10 cellular contexts compared by ENCODE assay signal in the genomic region with DNA sequence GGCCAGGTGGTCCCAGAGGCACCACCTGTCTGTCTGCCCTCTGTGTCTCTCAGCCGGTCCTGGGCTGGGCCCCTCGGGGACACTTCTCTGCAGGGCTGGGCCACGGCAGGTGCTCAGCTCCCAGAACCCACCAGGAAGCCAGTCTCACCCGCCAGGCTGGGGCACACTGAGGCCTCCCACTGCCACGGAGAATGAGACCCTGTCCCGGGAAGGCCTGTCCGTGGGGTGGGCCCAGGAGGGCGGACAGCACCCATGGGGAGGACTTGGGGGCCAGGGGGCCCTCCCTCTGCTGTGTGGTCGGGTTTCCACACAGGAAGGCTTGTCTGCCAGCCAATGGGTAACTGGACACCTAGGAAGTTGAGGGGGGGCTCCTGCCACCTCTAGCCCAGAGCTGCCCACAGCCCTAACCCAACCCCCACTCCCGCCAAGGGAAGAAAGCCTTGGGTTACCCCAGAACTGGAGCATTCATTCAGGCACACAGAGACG. TPM values are rescaled to one million over a fixed set of nuclear protein-coding genes. Genes with fewer than 3 reads are reported as not detected.
DNase-seq lines count a peak whose midpoint lies in the region; ATAC-seq and TF ChIP-seq lines count a peak whose summit lies in the region.
"Had no signal": no experiment of that assay in that cellular context is flagged by ENCODE, and none has a peak within 500 bp of the region (broad histone marks: within the 10 kb centered on the region; RNA-seq: fewer than 3 reads in every experiment).

No MANE protein-coding gene starts in this region.

- H3K9me3 Mint-ChIP-seq in activated B cell treated with CpG ODN at 0.5 μM for 24 hours = no peaks in the 10 kb centered on the region

- peaks cover 18% of the 10 kb centered on the region for H4K20me1 ChIP-seq in DND-41 (ENCODE audit: insufficient read depth, low read length)
- H4K20me1 ChIP-seq in IMR-90 (ENCODE audit: insufficient read depth, low read length) = peaks cover 11% of the 10 kb centered on the region

- no peaks in the 10 kb centered on the region for H3K9me1 ChIP-seq in IMR-90 (ENCODE audit: insufficient read depth, low read length)

- intact Hi-C loops in IMR-90 (cut with micrococcal nuclease) = no loop called here
- intact Hi-C loops in activated B cell treated with CpG ODN at 0.5 μM for 24 hours (cut with micrococcal nuclease) = loop anchor here (1.0 kb wide), 6 partner anchors 37 to 208 kb away; partner anchors contain the start of genes ANAPC2, NPDC1, SSNA1 and TPRN

- H3K79me1 ChIP-seq in IMR-90 (ENCODE audit: low read depth in 1 of 2, low read length in 2 of 2) = peaks cover 8 to 30% of the 10 kb centered on the region in 2 experiments; a peak in 3 of 4 replicates

- H2BK120ac ChIP-seq in IMR-90 (ENCODE audit: low read depth, low read length) = no peak overlapping the region

- H3K4me2 ChIP-seq in DND-41 (ENCODE audit: insufficient read depth, low read length) = peak overlapping the region; percentile 52
- H3K4me2 ChIP-seq in IMR-90 (ENCODE audit: low read depth, low read length) = no peak overlapping the region
- H3K4me2 ChIP-seq in parathyroid adenoma (ENCODE audit: low read length) = peak overlapping the region; percentile 60

- peak overlapping the region; percentile 73; the same call in 1 of the 2 replicates for H2AK5ac ChIP-seq in IMR-90 (ENCODE audit: low read depth, low read length)

- no peak overlapping the region for H2BK5ac ChIP-seq in IMR-90 (ENCODE audit: low read depth, low read length, poor library complexity, severe bottlenecking)

- H3K36me3 ChIP-seq in DND-41 (ENCODE audit: insufficient read depth, low read length) (peaks cover 5% of the 10 kb centered on the region), IMR-90 (ENCODE audit: control insufficient read depth, insufficient read depth, low read length) (peaks cover 1% of the 10 kb centered on the region), parathyroid adenoma (ENCODE audit: control insufficient read depth, insufficient read depth, low read length) (no peaks in the 10 kb centered on the region)

- no peak overlapping the region for H2BK20ac ChIP-seq in IMR-90 (ENCODE audit: low read depth, low read length)

- H3K36me3 Mint-ChIP-seq in activated B cell treated with CpG ODN at 0.5 μM for 24 hours (ENCODE audit: low read depth) = peaks cover 3% of the 10 kb centered on the region

- BruUV-seq in IMR-90 (replicated peaks; lab: Mats Ljungman, UMichigan) = no TSS peak

- in situ Hi-C loops in IMR-90 (cut with MboI; ENCODE audit: low sequenced_read_pairs) = no loop called here

- no peak overlapping the region for H3K14ac ChIP-seq in IMR-90 (replicated peaks; ENCODE audit: low read depth, low read length)

- TF ChIP-seq POLR2A in IMR-90 (IDR thresholded peaks at IDR 0.05; ENCODE audit: low read depth, low read length) = no peak

- H3K9ac ChIP-seq in DND-41 (ENCODE audit: low read depth, low read length) (peak overlapping the region; percentile 38), IMR-90 (ENCODE audit: low read depth, low read length) (no peak overlapping the region), parathyroid adenoma (peak overlapping the region; percentile 6)

- H4K8ac ChIP-seq in IMR-90 (ENCODE audit: low read depth in 2 of 2, low read length in 2 of 2) = no peak overlapping the region

- POLR2A ChIA-PET in IMR-90 (lab: Charles Lee; ENCODE audit: unreplicated experiment) = interaction anchor here (0.6 kb wide), 1 partner anchor 24 kb away, joined by 3 read pairs; no protein-coding TSS in a partner anchor
- POLR2A ChIA-PET in activated B cell treated with CpG ODN at 0.5 μM for 24 hours (lab: Charles Lee) = interaction anchor here (0.6 to 1.8 kb wide), 16 partner anchors 11 to 208 kb away, joined by 3 to 9 read pairs (median 6); partner anchors contain the start of genes ANAPC2, DPP7, MAN1B1 and SSNA1

- no peak for TF ChIP-seq CTCF in DND-41 (IDR thresholded peaks at IDR 0.05; ENCODE audit: borderline replicate concordance, extremely low read depth, low read length, poor library complexity, severe bottlenecking)
- TF ChIP-seq CTCF in IMR-90 (conservative IDR thresholded peaks at IDR 0.05; ENCODE audit: low read depth, low read length) = no peak
- no peak for TF ChIP-seq CTCF in activated B cell treated with CpG ODN at 0.5 μM for 24 hours (IDR thresholded peaks at IDR 0.05)
- no peak for TF ChIP-seq CTCF in parathyroid adenoma (IDR thresholded peaks at IDR 0.05)

- no peak overlapping the region for H3K27ac Mint-ChIP-seq in activated B cell treated with CpG ODN at 0.5 μM for 24 hours

- H4K91ac ChIP-seq in IMR-90 (ENCODE audit: insufficient read depth, low read depth, low read length) = no peak overlapping the region

- H3K9me3 ChIP-seq in DND-41 (ENCODE audit: insufficient read depth, low read length, severe bottlenecking) (no peaks in the 10 kb centered on the region), IMR-90 (ENCODE audit: control insufficient read depth, insufficient read depth, low read length) (no peaks in the 10 kb centered on the region), parathyroid adenoma (ENCODE audit: control insufficient read depth, low read length) (no peaks in the 10 kb centered on the region)

- H3K4me1 Mint-ChIP-seq in activated B cell treated with CpG ODN at 0.5 μM for 24 hours = peaks cover 47% of the 10 kb centered on the region

- H3K4me1 ChIP-seq in DND-41 (ENCODE audit: insufficient read depth, low read length) (peaks cover 40% of the 10 kb centered on the region), IMR-90 (ENCODE audit: control insufficient read depth, insufficient read depth, low read length) (peaks cover 5% of the 10 kb centered on the region; the same call in 1 of the 2 replicates), parathyroid adenoma (peaks cover 14% of the 10 kb centered on the region)

- H4K5ac ChIP-seq in IMR-90 (ENCODE audit: low read depth, low read length) = no peak overlapping the region

- ATAC-seq in DND-41 (ENCODE audit: insufficient read depth, low read depth) (no peak), IMR-90 (ENCODE audit: low read depth) (no peak), activated B cell treated with CpG ODN at 0.5 μM for 24 hours (ENCODE audit: low read depth) (no peak)

- H3K4me3 Mint-ChIP-seq in activated B cell treated with CpG ODN at 0.5 μM for 24 hours = peak overlapping the region; percentile 41

- H3K79me2 ChIP-seq in DND-41 (ENCODE audit: insufficient read depth, low read length) = peaks cover 14% of the 10 kb centered on the region
- no peaks in the 10 kb centered on the region for H3K79me2 ChIP-seq in parathyroid adenoma

- peak overlapping the region; percentile 89 for H2AK9ac ChIP-seq in IMR-90 (replicated peaks; ENCODE audit: low read depth, low read length, poor library complexity)

- TF ChIP-seq RAD21 in IMR-90 (IDR thresholded peaks at IDR 0.05; ENCODE audit: low read length) = no peak

- H3K27me3 ChIP-seq in DND-41 (ENCODE audit: insufficient read depth, low read length, poor library complexity) (no peaks in the 10 kb centered on the region), IMR-90 (ENCODE audit: control insufficient read depth, insufficient read depth, low read length) (no peaks in the 10 kb centered on the region), parathyroid adenoma (ENCODE audit: control insufficient read depth, insufficient read depth, low read length) (no peaks in the 10 kb centered on the region)

- H3K18ac ChIP-seq in IMR-90 (ENCODE audit: low read depth, low read length) = no peak overlapping the region

- H3K4me3 ChIP-seq in DND-41 (ENCODE audit: low read depth in 1 of 2, low read length in 2 of 2) (no peak overlapping the region), IMR-90 (ENCODE audit: insufficient read depth, low read depth, low read length) (no peak overlapping the region), parathyroid adenoma (ENCODE audit: low read depth, low read length) (no peak overlapping the region)
- H3K4me3 ChIP-seq: lung had no signal

- H3K56ac ChIP-seq in IMR-90 (ENCODE audit: extremely low read depth, insufficient read depth, low read length) = no peak overlapping the region

- H3K23ac ChIP-seq in IMR-90 (ENCODE audit: low read depth, low read length) = no peak overlapping the region

- H3K27ac ChIP-seq in DND-41 (ENCODE audit: low read length) = no peak overlapping the region
- no peak overlapping the region for H3K27ac ChIP-seq in IMR-90 (ENCODE audit: insufficient read depth, low read length)
- peak overlapping the region; percentile 65 for H3K27ac ChIP-seq in parathyroid adenoma

- H3K4ac ChIP-seq in IMR-90 (ENCODE audit: low read depth, low read length) = no peak overlapping the region

- dilution Hi-C loops in IMR-90 (cut with HindIII; ENCODE audit: low sequenced_read_pairs, unreplicated experiment) = no loop called here

- DNase-seq in DND-41 = no peak
- no peak for DNase-seq in IMR-90
- DNase-seq in activated B cell treated with CpG ODN at 0.5 μM for 24 hours = no peak
- DNase-seq in activated CD4-positive, CD25-positive, alpha-beta regulatory T cell (lab: John Stamatoyannopoulos, UW) = no peak
- no peak for DNase-seq in SKM-1 (lab: John Stamatoyannopoulos, UW; ENCODE audit: unreplicated experiment)
- DNase-seq in stimulated activated CD4-positive, alpha-beta T cell treated with anti-CD3 and anti-CD28 coated beads, Interleukin-4, amount 100 ng/mL, for 1 hour = no peak

- peak overlapping the region; percentile 8; the same call in 1 of the 2 replicates for H2AFZ ChIP-seq in DND-41 (ENCODE audit: low read depth, low read length)
- peak overlapping the region; percentile 63 for H2AFZ ChIP-seq in IMR-90 (replicated peaks; ENCODE audit: low read length, poor library complexity)
- peak overlapping the region; percentile 78 for H2AFZ ChIP-seq in parathyroid adenoma

- H3K27me3 Mint-ChIP-seq in activated B cell treated with CpG ODN at 0.5 μM for 24 hours = no peaks in the 10 kb centered on the region

- CTCF ChIA-PET in IMR-90 (lab: Yijun Ruan, JAX) (interaction anchor here (0.6 to 1.0 kb wide), 7 partner anchors 10 to 154 kb away, joined by 3 to 6 read pairs (median 3); partner anchors contain the start of genes DPP7 and RNF224), activated B cell treated with CpG ODN at 0.5 μM for 24 hours (lab: Charles Lee) (interaction anchor here (0.6 to 1.9 kb wide), 30 partner anchors 10 to 344 kb away, joined by 3 to 13 read pairs (median 4); partner anchors contain the start of genes ANAPC2, MAN1B1, NDOR1 and NELFB)

- WGBS in IMR-90 (ENCODE audit: extremely low coverage in 2 of 2, insufficient read length in 1 of 2), 2 experiments = 56% methylated on average over 7 of the region's 11 CpGs; no CpG with 5 or more reads in 1 of the 2 experiments

- no peak overlapping the region for H2BK15ac ChIP-seq in IMR-90 (ENCODE audit: low read depth, low read length)

RNA-seq across cellular contexts. Expression of gene TUBB4B, which starts 4.1 kb away (rescaled TPM):
- total RNA-seq in IMR-90 (2012; rRNA removed) = 236 and 237 TPM in 2 replicates
- polyA plus RNA-seq in IMR-90 (2012; rRNA removed) = 529 and 613 TPM in 2 replicates
- 396 and 719 TPM in 2 replicates for polyA plus RNA-seq in IMR-90 (2012; cell fraction: cytosol; rRNA removed)
- polyA plus RNA-seq in IMR-90 (2012; cell fraction: nucleus; rRNA removed; ENCODE audit: low replicate concordance) = 295 and 529 TPM in 2 replicates
- total RNA-seq in activated B cell treated with CpG ODN at 0.5 μM for 24 hours = 182 and 197 TPM in 2 replicates

RNA-seq across cellular contexts. Expression of gene SLC34A3, which starts 6.3 kb away (rescaled TPM):
- total RNA-seq in IMR-90 (2012; rRNA removed) (not detected in 2 replicates), activated B cell treated with CpG ODN at 0.5 μM for 24 hours (not detected in 2 replicates)
- not detected in 2 replicates for polyA plus RNA-seq in IMR-90 (2012; rRNA removed)
- polyA plus RNA-seq in IMR-90 (2012; cell fraction: cytosol; rRNA removed) = not detected in 2 replicates
- 0.09 TPM in 1 of 2 replicates, not detected in the other for polyA plus RNA-seq in IMR-90 (2012; cell fraction: nucleus; rRNA removed; ENCODE audit: low replicate concordance)
- total RNA-seq: renal cortical epithelial cell had no signal

RNA-seq across cellular contexts. Expression of gene RNF224, which starts 9.7 kb away (rescaled TPM):
- total RNA-seq in IMR-90 (2012; rRNA removed) (not detected in 2 replicates), activated B cell treated with CpG ODN at 0.5 μM for 24 hours (not detected in 2 replicates)
- polyA plus RNA-seq in IMR-90 (2012; rRNA removed) = not detected in 2 replicates
- not detected in 2 replicates for polyA plus RNA-seq in IMR-90 (2012; cell fraction: cytosol; rRNA removed)
- polyA plus RNA-seq in IMR-90 (2012; cell fraction: nucleus; rRNA removed; ENCODE audit: low replicate concordance) = 0.12 TPM in 1 of 2 replicates, not detected in the other
- total RNA-seq: M059J had no signal

RNA-seq across cellular contexts. Expression of gene CYSRT1, which starts 12.0 kb away (rescaled TPM):
- total RNA-seq in IMR-90 (2012; rRNA removed) = 0.18 TPM in 1 of 2 replicates, not detected in the other
- 0.84 and 0.93 TPM in 2 replicates for polyA plus RNA-seq in IMR-90 (2012; rRNA removed)
- polyA plus RNA-seq in IMR-90 (2012; cell fraction: cytosol; rRNA removed) = 1.1 and 1.6 TPM in 2 replicates
- polyA plus RNA-seq in IMR-90 (2012; cell fraction: nucleus; rRNA removed; ENCODE audit: low replicate concordance) = 1.1 and 2.5 TPM in 2 replicates
- 0.39 and 0.53 TPM in 2 replicates for total RNA-seq in activated B cell treated with CpG ODN at 0.5 μM for 24 hours

RNA-seq across cellular contexts. Expression of gene STPG3, which starts 14.1 kb away (rescaled TPM):
- total RNA-seq in IMR-90 (2012; rRNA removed) (not detected in 2 replicates), activated B cell treated with CpG ODN at 0.5 μM for 24 hours (0.37 TPM in 1 of 2 replicates, not detected in the other)
- polyA plus RNA-seq in IMR-90 (2012; rRNA removed) = not detected in 2 replicates
- polyA plus RNA-seq in IMR-90 (2012; cell fraction: cytosol; rRNA removed) = not detected in 2 replicates
- polyA plus RNA-seq in IMR-90 (2012; cell fraction: nucleus; rRNA removed; ENCODE audit: low replicate concordance) = 0.09 TPM in 1 of 2 replicates, not detected in the other
- total RNA-seq: lung, M059J, renal cortical epithelial cell had no signal

Comparison
In these comparisons a context has a peak if more than half of its experiments do, and no peak if none do; other contexts are left out.
1. H2AFZ ChIP-seq: peak in every context shown above with its lines; median percentile 78 in parathyroid adenoma; 63 in IMR-90; 8 in DND-41.